Comparison of ENCODE assay signal across 9 cellular contexts in genomic region chr6:149496597-149496996, GRCh38. TPM values are rescaled to one million over a fixed set of nuclear protein-coding genes. Genes with fewer than 3 reads are reported as not detected.
A peak's percentile ranks its signal among the peaks of the same experiment; 100 is the strongest.
DNase-seq lines count a peak whose midpoint lies in the region; ATAC-seq, FAIRE-seq and TF ChIP-seq lines count a peak whose summit lies in the region.
"Not testable (repeated sequence)": the region's sequence is repeated elsewhere in the genome, so short reads cannot be mapped to it uniquely, and the experiment has no call there.
"Had no signal": no experiment of that assay in that cellular context is flagged by ENCODE, and none has a peak within 500 bp of the region (broad histone marks: within the 10 kb centered on the region; RNA-seq: fewer than 3 reads in every experiment).

No MANE protein-coding gene starts in this region.

- ATAC-seq in GM18861 (IDR thresholded peaks at IDR 0.05; ENCODE audit: unreplicated experiment) = peak; percentile 36
- ATAC-seq in IMR-90 (ENCODE audit: low read depth) = peak; percentile 70
- ATAC-seq in activated CD4-positive, CD25-positive, alpha-beta regulatory T cell treated with anti-CD3 and anti-CD28 coated beads, Interleukin-2, amount 50 U/mL, for 24 hours = peak; percentile 53 to 54
- peak in 1 of 2 donors; percentile 43 for ATAC-seq in natural killer cell treated with Interleukin-12 subunit alpha and Interleukin-12 subunit beta and Interleukin-15 and Interleukin-18, amount 100 ng/mL, for 72 hours

- POLR2A ChIA-PET in IMR-90 (lab: Charles Lee; ENCODE audit: unreplicated experiment) = interaction anchor here (0.7 kb wide), 1 partner anchor 14 kb away, joined by 3 read pairs; no protein-coding TSS in a partner anchor

- in situ Hi-C loops in IMR-90 (cut with MboI; ENCODE audit: low sequenced_read_pairs) = not testable (repeated sequence)

- H3K23ac ChIP-seq in IMR-90 (ENCODE audit: low read depth, low read length) = not testable (repeated sequence)

- H3K9me3 ChIP-seq in IMR-90 (ENCODE audit: control insufficient read depth, insufficient read depth, low read length); fibroblast of lung (ENCODE audit: control insufficient read depth, insufficient read depth, low read depth, low read length): not testable (repeated sequence)

- TF ChIP-seq POLR2A in H54 (IDR thresholded peaks at IDR 0.05; ENCODE audit: low read depth, low read length); IMR-90 (IDR thresholded peaks at IDR 0.05; ENCODE audit: low read depth, low read length): not testable (repeated sequence)

- BruUV-seq in IMR-90 (replicated peaks; lab: Mats Ljungman, UMichigan) = not testable (repeated sequence)

- not testable (repeated sequence) for H3K9me1 ChIP-seq in IMR-90 (ENCODE audit: insufficient read depth, low read length)

- peak; percentile 48 for FAIRE-seq in H54 (lab: Jason Lieb, UNC)

- not testable (repeated sequence) for H3K9me3 Mint-ChIP-seq in activated naive CD8-positive, alpha-beta T cell treated with anti-CD3 and anti-CD28 coated beads for 36 hours; natural killer cell treated with Interleukin-12 subunit alpha and Interleukin-12 subunit beta and Interleukin-15 and Interleukin-18, amount 100 ng/mL, for 72 hours

- not testable (repeated sequence) for H3K27me3 ChIP-seq in IMR-90 (ENCODE audit: control insufficient read depth, insufficient read depth, low read length); fibroblast of lung (ENCODE audit: control insufficient read depth, insufficient read depth, low read length)

- not testable (repeated sequence) for H3K36me3 ChIP-seq in IMR-90 (ENCODE audit: control insufficient read depth, insufficient read depth, low read length); fibroblast of lung (ENCODE audit: control insufficient read depth, insufficient read depth, low read length)

- DNase-seq in AG10803 (ENCODE audit: low read depth) (peak; percentile 37), IMR-90 (peak; percentile 75), fibroblast of lung (ENCODE audit: low read depth in 2 of 2) (peak; percentile 35 to 49)
- DNase-seq in H54 (ENCODE audit: insufficient read length, low spot score); natural killer cell treated with Interleukin-12 subunit alpha and Interleukin-12 subunit beta and Interleukin-15 and Interleukin-18, amount 100 ng/mL, for 72 hours (ENCODE audit: low spot score): not testable (repeated sequence)
- DNase-seq in activated naive CD8-positive, alpha-beta T cell treated with anti-CD3 and anti-CD28 coated beads for 36 hours = peak; percentile 28

- H3K4me1 Mint-ChIP-seq in activated naive CD8-positive, alpha-beta T cell treated with anti-CD3 and anti-CD28 coated beads for 36 hours = peaks cover 76% of the 10 kb centered on the region
- peaks cover 2 to 29% of the 10 kb centered on the region in 2 donors for H3K4me1 Mint-ChIP-seq in natural killer cell treated with Interleukin-12 subunit alpha and Interleukin-12 subunit beta and Interleukin-15 and Interleukin-18, amount 100 ng/mL, for 72 hours (ENCODE audit: low read depth in 2 of 2)

- not testable (repeated sequence) for TF ChIP-seq RAD21 in IMR-90 (IDR thresholded peaks at IDR 0.05; ENCODE audit: low read length)

- H2AK5ac ChIP-seq in IMR-90 (ENCODE audit: low read depth, low read length) = not testable (repeated sequence)

- H2BK5ac ChIP-seq in IMR-90 (ENCODE audit: low read depth, low read length, poor library complexity, severe bottlenecking) = not testable (repeated sequence)

- intact Hi-C loops in IMR-90 (cut with micrococcal nuclease) = not testable (repeated sequence)

- H4K91ac ChIP-seq in IMR-90 (ENCODE audit: insufficient read depth, low read depth, low read length) = not testable (repeated sequence)

- not testable (repeated sequence) for H3K79me1 ChIP-seq in IMR-90 (ENCODE audit: low read depth in 1 of 2, low read length in 2 of 2)

- H3K4me2 ChIP-seq in IMR-90 (ENCODE audit: low read depth, low read length); fibroblast of lung (ENCODE audit: extremely low read depth, insufficient read depth, low read length): not testable (repeated sequence)

- H2BK20ac ChIP-seq in IMR-90 (ENCODE audit: low read depth, low read length) = not testable (repeated sequence)

- dilution Hi-C loops in IMR-90 (cut with HindIII; ENCODE audit: low sequenced_read_pairs, unreplicated experiment) = not testable (repeated sequence)

- H3K27me3 Mint-ChIP-seq in activated naive CD8-positive, alpha-beta T cell treated with anti-CD3 and anti-CD28 coated beads for 36 hours; natural killer cell treated with Interleukin-12 subunit alpha and Interleukin-12 subunit beta and Interleukin-15 and Interleukin-18, amount 100 ng/mL, for 72 hours: not testable (repeated sequence)

- H2BK15ac ChIP-seq in IMR-90 (ENCODE audit: low read depth, low read length) = not testable (repeated sequence)

- not testable (repeated sequence) for H3K14ac ChIP-seq in IMR-90 (replicated peaks; ENCODE audit: low read depth, low read length)

- CTCF ChIA-PET in IMR-90 (lab: Yijun Ruan, JAX) = interaction anchor here (0.6 kb wide), 1 partner anchor 13 kb away, joined by 3 read pairs; no protein-coding TSS in a partner anchor

- not testable (repeated sequence) for H4K5ac ChIP-seq in IMR-90 (ENCODE audit: low read depth, low read length)

- peak overlapping the region; percentile 97 for H3K27ac Mint-ChIP-seq in activated naive CD8-positive, alpha-beta T cell treated with anti-CD3 and anti-CD28 coated beads for 36 hours
- peak overlapping the region; percentile 64 to 69 for H3K27ac Mint-ChIP-seq in natural killer cell treated with Interleukin-12 subunit alpha and Interleukin-12 subunit beta and Interleukin-15 and Interleukin-18, amount 100 ng/mL, for 72 hours

- not testable (repeated sequence) for H2AK9ac ChIP-seq in IMR-90 (replicated peaks; ENCODE audit: low read depth, low read length, poor library complexity)

- not testable (repeated sequence) for H3K79me2 ChIP-seq in fibroblast of lung (ENCODE audit: control insufficient read depth, insufficient read depth, low read length)

- peaks cover 38% of the 10 kb centered on the region for H3K36me3 Mint-ChIP-seq in activated naive CD8-positive, alpha-beta T cell treated with anti-CD3 and anti-CD28 coated beads for 36 hours
- not testable (repeated sequence) for H3K36me3 Mint-ChIP-seq in natural killer cell treated with Interleukin-12 subunit alpha and Interleukin-12 subunit beta and Interleukin-15 and Interleukin-18, amount 100 ng/mL, for 72 hours

- not testable (repeated sequence) for H2AFZ ChIP-seq in IMR-90 (replicated peaks; ENCODE audit: low read length, poor library complexity); fibroblast of lung (ENCODE audit: low read length)

- not testable (repeated sequence) for H4K8ac ChIP-seq in IMR-90 (ENCODE audit: low read depth in 2 of 2, low read length in 2 of 2)

- H3K27ac ChIP-seq in IMR-90 (ENCODE audit: insufficient read depth, low read length); fibroblast of lung (ENCODE audit: insufficient read depth, low read length): not testable (repeated sequence)

- H3K4me3 Mint-ChIP-seq in activated naive CD8-positive, alpha-beta T cell treated with anti-CD3 and anti-CD28 coated beads for 36 hours = peak overlapping the region; percentile 55
- H3K4me3 Mint-ChIP-seq in natural killer cell treated with Interleukin-12 subunit alpha and Interleukin-12 subunit beta and Interleukin-15 and Interleukin-18, amount 100 ng/mL, for 72 hours = not testable (repeated sequence)

- not testable (repeated sequence) for H4K20me1 ChIP-seq in IMR-90 (ENCODE audit: insufficient read depth, low read length); fibroblast of lung (ENCODE audit: control insufficient read depth, extremely low read depth, insufficient read depth, low read length)

- not testable (repeated sequence) for H3K4me3 ChIP-seq in AG10803 (ENCODE audit: low read length); IMR-90 (ENCODE audit: insufficient read depth, low read depth, low read length); fibroblast of lung (replicated peaks in 1 of 4; ENCODE audit: control extremely low read depth in 1 of 4, insufficient read depth in 1 of 4, low read depth in 3 of 4, low read length in 4 of 4)

- 84% methylated on average over 4 of the region's 6 CpGs; no CpG with 5 or more reads in 1 of the 2 experiments for WGBS in IMR-90 (ENCODE audit: extremely low coverage in 2 of 2, insufficient read length in 1 of 2), 2 experiments

- H3K4ac ChIP-seq in IMR-90 (ENCODE audit: low read depth, low read length) = not testable (repeated sequence)

- not testable (repeated sequence) for H3K18ac ChIP-seq in IMR-90 (ENCODE audit: low read depth, low read length)

- H3K9ac ChIP-seq in IMR-90 (ENCODE audit: low read depth, low read length); fibroblast of lung (ENCODE audit: insufficient read depth, low read length): not testable (repeated sequence)

- H2BK120ac ChIP-seq in IMR-90 (ENCODE audit: low read depth, low read length) = not testable (repeated sequence)

- TF ChIP-seq CTCF in AG10803 (conservative IDR thresholded peaks at IDR 0.05; ENCODE audit: low read length); IMR-90 (conservative IDR thresholded peaks at IDR 0.05; ENCODE audit: low read depth, low read length); fibroblast of lung (conservative IDR thresholded peaks at IDR 0.05 in 1 of 2, IDR thresholded peaks at IDR 0.05 in 1 of 2; ENCODE audit: low read depth in 1 of 2, low read length in 2 of 2): not testable (repeated sequence)

- H3K56ac ChIP-seq in IMR-90 (ENCODE audit: extremely low read depth, insufficient read depth, low read length) = not testable (repeated sequence)

- not testable (repeated sequence) for H3K4me1 ChIP-seq in IMR-90 (ENCODE audit: control insufficient read depth, insufficient read depth, low read length); fibroblast of lung (ENCODE audit: control insufficient read depth, extremely low read depth, insufficient read depth, low read length)

RNA-seq across cellular contexts. Expression of gene ZC3H12D, which starts 11.8 kb away (rescaled TPM):
- total RNA-seq in IMR-90 (2012; rRNA removed) = under 0.01 TPM in 1 of 2 replicates, not detected in the other
- polyA plus RNA-seq in IMR-90 (2012; rRNA removed) = 0.07 and 0.12 TPM in 2 replicates
- polyA plus RNA-seq in IMR-90 (2012; cell fraction: cytosol; rRNA removed) = under 0.01 and 0.01 TPM in 2 replicates
- 0.26 and 0.38 TPM in 2 replicates for polyA plus RNA-seq in IMR-90 (2012; cell fraction: nucleus; rRNA removed; ENCODE audit: low replicate concordance)
- 10 to 100 TPM; 27.9 to 28.0 TPM for total RNA-seq in activated naive CD8-positive, alpha-beta T cell treated with anti-CD3 and anti-CD28 coated beads for 36 hours
- under 0.01 and 0.17 TPM in 2 replicates for total RNA-seq in fibroblast of lung
- 0.01 TPM in 1 of 2 replicates, not detected in the other for polyA plus RNA-seq in fibroblast of lung
- polyA plus RNA-seq in fibroblast of lung (2012) = not detected in 2 replicates
- polyA minus RNA-seq in fibroblast of lung (ENCODE audit: low replicate concordance) = not detected in 2 replicates
- total RNA-seq in natural killer cell treated with Interleukin-12 subunit alpha and Interleukin-12 subunit beta and Interleukin-15 and Interleukin-18, amount 100 ng/mL, for 72 hours = 10 to 100 TPM in 1 of 2 donors, 1 to 10 TPM in 1; 2.1 to 16.0 TPM
- total RNA-seq: smooth muscle cell had no signal
- polyA plus RNA-seq: smooth muscle cell had no signal

RNA-seq across cellular contexts. Expression of gene PPIL4, which starts 49.2 kb away (rescaled TPM):
- total RNA-seq in IMR-90 (2012; rRNA removed) (13.3 and 29.7 TPM in 2 replicates), fibroblast of lung (37.5 and 41.1 TPM in 2 replicates)
- polyA plus RNA-seq in IMR-90 (2012; rRNA removed) (7.7 and 10.6 TPM in 2 replicates), fibroblast of lung (15.2 and 15.9 TPM in 2 replicates)
- polyA plus RNA-seq in IMR-90 (2012; cell fraction: cytosol; rRNA removed) = 0.62 and 0.77 TPM in 2 replicates
- polyA plus RNA-seq in IMR-90 (2012; cell fraction: nucleus; rRNA removed; ENCODE audit: low replicate concordance) = 0.53 and 5.0 TPM in 2 replicates
- 10 to 100 TPM; 26.2 to 27.5 TPM for total RNA-seq in activated naive CD8-positive, alpha-beta T cell treated with anti-CD3 and anti-CD28 coated beads for 36 hours
- polyA plus RNA-seq in fibroblast of lung (2012) = 24.6 and 27.5 TPM in 2 replicates
- polyA minus RNA-seq in fibroblast of lung (ENCODE audit: low replicate concordance) = 0.78 TPM in 1 of 2 replicates, not detected in the other
- 10 to 100 TPM; 18.7 to 19.7 TPM for total RNA-seq in natural killer cell treated with Interleukin-12 subunit alpha and Interleukin-12 subunit beta and Interleukin-15 and Interleukin-18, amount 100 ng/mL, for 72 hours
